Comparison of ENCODE assay signal across 17 cellular contexts in the genomic region with DNA sequence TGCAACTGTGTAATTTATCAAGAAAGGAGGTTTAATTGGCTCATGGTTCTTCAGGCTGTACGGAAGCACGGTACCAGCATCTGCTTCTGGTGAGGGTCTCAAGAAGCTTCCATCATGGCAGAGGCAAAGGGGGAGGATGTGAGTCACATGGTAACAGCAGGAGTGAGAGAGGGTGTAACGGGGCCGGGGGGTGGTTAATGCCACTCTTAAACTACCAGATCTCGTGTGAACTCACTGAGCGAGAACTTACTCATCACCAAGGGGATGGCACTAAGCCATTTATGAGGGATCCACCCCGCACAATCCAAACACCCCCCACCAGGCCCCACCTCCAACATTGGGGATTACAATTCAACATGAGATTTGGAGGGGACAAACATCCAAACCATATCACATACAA. TPM values are rescaled to one million over a fixed set of nuclear protein-coding genes. Genes with fewer than 3 reads are reported as not detected.
DNase-seq lines count a peak whose midpoint lies in the region; ATAC-seq, FAIRE-seq and TF ChIP-seq lines count a peak whose summit lies in the region.
"Had no signal": no experiment of that assay in that cellular context is flagged by ENCODE, and none has a peak within 500 bp of the region (broad histone marks: within the 10 kb centered on the region; RNA-seq: fewer than 3 reads in every experiment).

No MANE protein-coding gene starts in this region.

- no peak overlapping the region for H3K4me2 ChIP-seq in PC-3 (ENCODE audit: low read length)
- no peak overlapping the region for H3K4me2 ChIP-seq in astrocyte (ENCODE audit: low read length)

- FAIRE-seq in astrocyte (lab: Jason Lieb, UNC), result no peak
- FAIRE-seq: A204.1, D721Med, H1 had no signal

- H3K9ac ChIP-seq in PC-3 (ENCODE audit: low read length) (no peak overlapping the region), astrocyte (ENCODE audit: low read length) (no peak overlapping the region)

- H3K27me3 Mint-ChIP-seq in astrocyte (ENCODE audit: low read depth, unreplicated experiment), result peaks cover 21% of the 10 kb centered on the region

- intact Hi-C loops in A673 (cut with micrococcal nuclease; ENCODE audit: unreplicated experiment) (no loop called here), PC-3 (cut with micrococcal nuclease) (no loop called here)

- H3K9me3 ChIP-seq in A673 (ENCODE audit: low read depth, low read length, poor library complexity, severe bottlenecking), result no peaks in the 10 kb centered on the region
- H3K9me3 ChIP-seq in PC-3 (ENCODE audit: low read length), result no peaks in the 10 kb centered on the region; the same call in 1 of the 2 replicates
- H3K9me3 ChIP-seq in astrocyte (ENCODE audit: insufficient read depth, low read depth, low read length), result peaks cover 2% of the 10 kb centered on the region
- H3K9me3 ChIP-seq: Caco-2 had no signal

- no peaks in the 10 kb centered on the region for H3K4me1 ChIP-seq in A673 (ENCODE audit: insufficient read depth, low read length, poor library complexity, severe bottlenecking)
- H3K4me1 ChIP-seq in PC-3 (ENCODE audit: insufficient read depth, low read length), result peaks cover 6% of the 10 kb centered on the region
- H3K4me1 ChIP-seq in astrocyte (ENCODE audit: insufficient read depth, low read length), result peaks cover 5% of the 10 kb centered on the region
- H3K4me1 ChIP-seq: Caco-2 had no signal

- ATAC-seq in PC-3 (no peak), HG03045 (IDR thresholded peaks at IDR 0.05; ENCODE audit: unreplicated experiment) (no peak), HG02588 (IDR thresholded peaks at IDR 0.05; ENCODE audit: unreplicated experiment) (no peak)

- no peaks in the 10 kb centered on the region for H3F3A ChIP-seq in PC-3 (ENCODE audit: low read length, unreplicated experiment)

- POLR2A ChIA-PET in A673 (lab: Charles Lee; ENCODE audit: low non-redundant PET), result no interaction called here
- POLR2A ChIA-PET in PC-3 (lab: Charles Lee; ENCODE audit: unreplicated experiment), result no interaction called here

- no peak overlapping the region for H3K27ac ChIP-seq in A673 (ENCODE audit: low read depth, low read length, poor library complexity, severe bottlenecking)
- H3K27ac ChIP-seq in PC-3 (ENCODE audit: low read length), result no peak overlapping the region
- no peak overlapping the region for H3K27ac ChIP-seq in astrocyte (ENCODE audit: low read depth, low read length)
- H3K27ac ChIP-seq: C4-2B had no signal

- H3K27me3 ChIP-seq in A673 (replicated peaks; ENCODE audit: insufficient read depth, low read depth, low read length, poor library complexity), result no peaks in the 10 kb centered on the region
- H3K27me3 ChIP-seq in PC-3 (ENCODE audit: low read length), result no peaks in the 10 kb centered on the region
- H3K27me3 ChIP-seq in astrocyte (ENCODE audit: insufficient read depth, low read length), result no peaks in the 10 kb centered on the region

- no peak overlapping the region for H3K27ac Mint-ChIP-seq in astrocyte (ENCODE audit: unreplicated experiment)
- H3K27ac Mint-ChIP-seq: CD4-positive, alpha-beta T cell; H9 had no signal

- H3K4me1 Mint-ChIP-seq in astrocyte (ENCODE audit: low read depth, unreplicated experiment), result peaks cover 4% of the 10 kb centered on the region

- DNase-seq in A673 (ENCODE audit: low spot score) (peak; percentile 65), Daoy (ENCODE audit: low read depth) (peak; percentile 57), PC-3 (no peak), astrocyte (ENCODE audit: low read depth) (no peak), GM10266 (ENCODE audit: extremely low spot score) (no peak), T-helper 9 cell (no peak)
- DNase-seq: AML-193; Caco-2; CD4-positive, alpha-beta T cell; GDM1; H9 had no signal

- H4K20me1 ChIP-seq in PC-3 (ENCODE audit: low read length) (no peaks in the 10 kb centered on the region), astrocyte (ENCODE audit: insufficient read depth, low read length) (no peaks in the 10 kb centered on the region)

- H3K9me3 Mint-ChIP-seq in astrocyte (ENCODE audit: unreplicated experiment), result peaks cover 12% of the 10 kb centered on the region

- TF ChIP-seq CTCF in A673 (conservative IDR thresholded peaks at IDR 0.05; ENCODE audit: low read depth, low read length), result no peak
- TF ChIP-seq CTCF in PC-3 (conservative IDR thresholded peaks at IDR 0.05; ENCODE audit: low read depth, low read length), result no peak
- TF ChIP-seq CTCF in astrocyte (IDR thresholded peaks at IDR 0.05; ENCODE audit: insufficient read depth, low read depth, low read length), result no peak
- no peak for TF ChIP-seq CTCF in GM10266 (IDR thresholded peaks at IDR 0.05; ENCODE audit: control insufficient read depth, insufficient read depth, low read depth, missing control alignments)

- no TSS peak for BruUV-seq in A673 (replicated peaks; lab: Mats Ljungman, UMichigan)
- BruUV-seq in PC-3 (replicated peaks; lab: Mats Ljungman, UMichigan), result no TSS peak

- peaks cover 3% of the 10 kb centered on the region for H3K36me3 Mint-ChIP-seq in astrocyte (ENCODE audit: low read depth, unreplicated experiment)

- CTCF ChIA-PET in A673 (lab: Charles Lee), result no interaction called here
- CTCF ChIA-PET in PC-3 (lab: Charles Lee), result no interaction called here

- H2AFZ ChIP-seq in PC-3 (ENCODE audit: low read length) (0 out of 2 replicates have a peak overlapping the region, but pooled peaks have one; percentile 38), astrocyte (ENCODE audit: low read depth, low read length) (peak overlapping the region; percentile 31)

- H3K36me3 ChIP-seq in A673 (ENCODE audit: insufficient read depth, low read length, poor library complexity, severe bottlenecking) (no peaks in the 10 kb centered on the region), PC-3 (ENCODE audit: low read depth, low read length) (no peaks in the 10 kb centered on the region), astrocyte (ENCODE audit: insufficient read depth, low read length) (no peaks in the 10 kb centered on the region)

- H3K79me2 ChIP-seq in PC-3 (ENCODE audit: low read length) (no peaks in the 10 kb centered on the region), astrocyte (ENCODE audit: insufficient read depth, low read length) (no peaks in the 10 kb centered on the region)

- H3K4me3 ChIP-seq in A673 (ENCODE audit: low read depth, low read length, poor library complexity, severe bottlenecking) (no peak overlapping the region), PC-3 (ENCODE audit: low read length) (no peak overlapping the region), astrocyte (ENCODE audit: insufficient read depth, low read depth, low read length) (no peak overlapping the region)

- H3K9me2 ChIP-seq in PC-3 (replicated peaks; ENCODE audit: low read length), result no peaks in the 10 kb centered on the region

- H3K4me3 Mint-ChIP-seq in astrocyte (ENCODE audit: unreplicated experiment), result no peak overlapping the region
- H3K4me3 Mint-ChIP-seq: CD4-positive, alpha-beta T cell; H9 had no signal

RNA-seq across cellular contexts. Expression of a gene that starts 21.0 kb away (rescaled TPM):
- 13.3 and 16.3 TPM in 2 replicates for total RNA-seq in A673 (2021)
- 33.0 and 34.1 TPM in 2 replicates for total RNA-seq in Daoy (2014; rRNA removed; shearing (Covaris generic))
- total RNA-seq in PC-3 (2014; rRNA removed), result 30.7 and 55.2 TPM in 2 replicates
- 34.2 and 39.6 TPM in 2 replicates for total RNA-seq in astrocyte

Comparison
In these comparisons a context has a peak if more than half of its experiments do, and no peak if none do; other contexts are left out.
1. DNase-seq: peak in A673 (single experiment) and Daoy (single experiment); none in PC-3 (single experiment), astrocyte (single experiment), GM10266 (single experiment) and T-helper 9 cell (single experiment).